Comparison of ENCODE assay signal across 10 cellular contexts in the genomic region with DNA sequence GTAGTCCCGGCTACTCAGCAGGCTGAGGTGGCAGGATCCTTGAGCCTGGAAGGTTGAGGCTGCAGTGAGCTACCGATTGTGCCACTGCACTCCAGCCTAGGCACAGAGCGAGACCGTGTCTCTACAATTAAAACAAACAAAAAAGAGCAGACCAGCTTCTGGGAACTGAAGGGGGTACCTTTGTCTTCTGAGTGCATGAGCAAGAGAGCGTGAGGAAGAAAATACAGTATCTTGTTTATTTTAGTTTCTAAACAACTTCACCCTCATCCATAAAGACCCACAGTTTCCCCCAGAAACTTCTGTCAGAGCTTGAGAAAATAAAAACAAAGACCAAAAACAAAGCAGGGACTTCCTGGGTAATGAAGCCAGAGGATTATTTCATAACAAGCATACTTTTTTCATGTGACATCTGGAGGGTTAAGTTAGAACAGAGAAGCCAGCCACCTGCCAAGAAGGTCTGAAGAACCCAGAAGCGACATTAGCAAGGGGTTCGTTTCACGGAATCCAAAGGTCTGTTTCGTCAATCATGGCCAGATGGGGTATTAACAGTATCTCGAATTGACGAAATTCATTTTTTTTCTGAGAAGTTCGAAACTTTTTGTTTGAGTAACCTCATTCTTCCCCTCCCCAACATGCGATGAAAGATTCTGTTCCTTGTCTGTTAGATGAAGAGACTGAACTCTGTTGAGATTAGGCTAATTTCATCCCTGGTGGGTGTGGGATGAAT. TPM values are rescaled to one million over a fixed set of nuclear protein-coding genes. Genes with fewer than 3 reads are reported as not detected.
DNase-seq lines count a peak whose midpoint lies in the region; ATAC-seq and TF ChIP-seq lines count a peak whose summit lies in the region.
"Had no signal": no experiment of that assay in that cellular context is flagged by ENCODE, and none has a peak within 500 bp of the region (broad histone marks: within the 10 kb centered on the region; RNA-seq: fewer than 3 reads in every experiment).

No MANE protein-coding gene starts in this region.

- H3K36me3 ChIP-seq in upper lobe of right lung = no peaks in the 10 kb centered on the region

- H3K9me3 Mint-ChIP-seq in natural killer cell treated with Interleukin-12 subunit alpha and Interleukin-12 subunit beta and Interleukin-15 and Interleukin-18, amount 100 ng/mL, for 72 hours = peaks cover 1% of the 10 kb centered on the region
- H3K9me3 Mint-ChIP-seq in natural killer cell = no peaks in the 10 kb centered on the region

- H3K4me1 Mint-ChIP-seq in natural killer cell treated with Interleukin-12 subunit alpha and Interleukin-12 subunit beta and Interleukin-15 and Interleukin-18, amount 100 ng/mL, for 72 hours (ENCODE audit: low read depth in 2 of 2) = peaks cover 48 to 68% of the 10 kb centered on the region in 2 donors
- H3K4me1 Mint-ChIP-seq in natural killer cell = peaks cover 3 to 8% of the 10 kb centered on the region in 2 donors

- intact Hi-C loops in natural killer cell (cut with micrococcal nuclease) (no loop called here), upper lobe of right lung (cut with DNase I) (no loop called here)

- H3K27me3 ChIP-seq in upper lobe of right lung = no peaks in the 10 kb centered on the region

- no peak for DNase-seq in natural killer cell treated with Interleukin-12 subunit alpha and Interleukin-12 subunit beta and Interleukin-15 and Interleukin-18, amount 100 ng/mL, for 72 hours (ENCODE audit: low spot score)
- DNase-seq in natural killer cell (no peak), upper lobe of right lung (no peak), iPS-NIHi11 (ENCODE audit: low spot score) (no peak), T-helper 9 cell (no peak)
- peak; percentile 34 for DNase-seq in activated naive CD4-positive, alpha-beta T cell treated with anti-CD3 and anti-CD28 coated beads, Interleukin-2, amount 50 U/mL, for 16 hours
- DNase-seq: NCI-H2081 had no signal

- TF ChIP-seq CTCF in natural killer cell (IDR thresholded peaks at IDR 0.05) = no peak
- no peak for TF ChIP-seq CTCF in upper lobe of right lung (IDR thresholded peaks at IDR 0.05)

- peak overlapping the region; percentile 68 for H3K27ac ChIP-seq in upper lobe of right lung

- peaks cover 0 to 5% of the 10 kb centered on the region in 2 donors for H3K27me3 Mint-ChIP-seq in natural killer cell treated with Interleukin-12 subunit alpha and Interleukin-12 subunit beta and Interleukin-15 and Interleukin-18, amount 100 ng/mL, for 72 hours
- peaks cover 17 to 28% of the 10 kb centered on the region in 2 donors for H3K27me3 Mint-ChIP-seq in natural killer cell (ENCODE audit: low read depth in 2 of 2)

- H3K4me1 ChIP-seq in upper lobe of right lung = peaks cover 36% of the 10 kb centered on the region

- peak overlapping the region; percentile 97 for H3K27ac Mint-ChIP-seq in natural killer cell treated with Interleukin-12 subunit alpha and Interleukin-12 subunit beta and Interleukin-15 and Interleukin-18, amount 100 ng/mL, for 72 hours
- H3K27ac Mint-ChIP-seq in natural killer cell = no peak overlapping the region

- no peaks in the 10 kb centered on the region for H3K9me3 ChIP-seq in upper lobe of right lung

- H3K36me3 Mint-ChIP-seq in natural killer cell treated with Interleukin-12 subunit alpha and Interleukin-12 subunit beta and Interleukin-15 and Interleukin-18, amount 100 ng/mL, for 72 hours = peaks cover 5% of the 10 kb centered on the region
- H3K36me3 Mint-ChIP-seq in natural killer cell = no peaks in the 10 kb centered on the region

- peak; percentile 64 to 80 for ATAC-seq in natural killer cell treated with Interleukin-12 subunit alpha and Interleukin-12 subunit beta and Interleukin-15 and Interleukin-18, amount 100 ng/mL, for 72 hours
- ATAC-seq in natural killer cell (no peak), HG03045 (IDR thresholded peaks at IDR 0.05; ENCODE audit: unreplicated experiment) (peak; percentile 69), upper lobe of right lung (no peak), HG03175 (IDR thresholded peaks at IDR 0.05; ENCODE audit: unreplicated experiment) (no peak)

- peak overlapping the region; percentile 67 for H3K4me3 Mint-ChIP-seq in natural killer cell treated with Interleukin-12 subunit alpha and Interleukin-12 subunit beta and Interleukin-15 and Interleukin-18, amount 100 ng/mL, for 72 hours
- no peak overlapping the region for H3K4me3 Mint-ChIP-seq in natural killer cell

- H3K4me3 ChIP-seq in upper lobe of right lung = no peak overlapping the region

RNA-seq across cellular contexts. Expression of gene IL2RA, which starts 10.2 kb away (rescaled TPM):
- total RNA-seq in natural killer cell treated with Interleukin-12 subunit alpha and Interleukin-12 subunit beta and Interleukin-15 and Interleukin-18, amount 100 ng/mL, for 72 hours = 1,000 to 10,000 TPM; 1,064 to 1,187 TPM
- total RNA-seq in natural killer cell = 10 to 100 TPM in 1 of 3 donors, 1 to 10 TPM in 2; 3.4 to 11.2 (median 3.7) TPM
- total RNA-seq in upper lobe of right lung = 4.3 TPM
- total RNA-seq: astrocyte had no signal

RNA-seq across cellular contexts. Expression of gene RBM17, which starts 16.5 kb away (rescaled TPM):
- total RNA-seq in natural killer cell treated with Interleukin-12 subunit alpha and Interleukin-12 subunit beta and Interleukin-15 and Interleukin-18, amount 100 ng/mL, for 72 hours = 100 to 1,000 TPM; 195 to 294 TPM
- total RNA-seq in natural killer cell (100 to 1,000 TPM; 120 to 147 (median 147) TPM), upper lobe of right lung (92.5 TPM)

Comparison
In these comparisons a context has a peak if more than half of its experiments do, and no peak if none do; other contexts are left out.
1. ATAC-seq: peak in natural killer cell treated with Interleukin-12 subunit alpha and Interleukin-12 subunit beta and Interleukin-15 and Interleukin-18, amount 100 ng/mL, for 72 hours (2 of 2) and HG03045 (single experiment); none in natural killer cell (0 of 3), upper lobe of right lung (single experiment) and HG03175 (single experiment).
2. H3K27ac Mint-ChIP-seq: peak in natural killer cell treated with Interleukin-12 subunit alpha and Interleukin-12 subunit beta and Interleukin-15 and Interleukin-18, amount 100 ng/mL, for 72 hours (2 of 2); none in natural killer cell (0 of 2).
3. RNA of gene IL2RA, which starts 10.2 kb away (total RNA-seq): 1,064 to 1,187 TPM in natural killer cell treated with Interleukin-12 subunit alpha and Interleukin-12 subunit beta and Interleukin-15 and Interleukin-18, amount 100 ng/mL, for 72 hours; 4.3 TPM in upper lobe of right lung (single experiment) and 3.4 to 11.2 TPM in natural killer cell; every median in the first group is over 10 times any median in the second.